In the genomic region with DNA sequence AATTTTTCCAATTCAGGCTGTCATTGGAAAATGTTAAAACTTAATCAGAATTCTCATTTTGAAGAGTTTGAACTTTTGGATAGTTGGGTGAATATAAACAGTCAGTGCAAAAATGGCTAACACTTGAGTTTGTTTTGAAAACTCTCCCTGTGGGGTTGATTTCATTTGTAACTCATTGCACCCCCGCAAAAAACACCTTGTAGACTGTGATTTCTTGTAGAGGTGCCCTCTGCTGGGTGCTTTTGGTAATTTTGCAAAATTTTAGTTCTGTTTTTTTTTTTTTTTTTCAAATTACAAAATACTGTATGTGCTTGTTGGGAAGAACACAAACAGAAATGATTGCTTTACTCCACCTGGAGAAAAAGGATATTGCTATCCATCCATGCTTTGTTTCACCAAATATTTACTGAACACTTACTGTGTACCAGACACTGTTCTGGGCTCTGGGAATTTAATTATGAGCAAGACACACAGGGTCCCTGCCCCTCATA, we compare ENCODE assay signal across 8 cellular contexts. TPM values are rescaled to one million over a fixed set of nuclear protein-coding genes. Genes with fewer than 3 reads are reported as not detected.
DNase-seq lines count a peak whose midpoint lies in the region; ATAC-seq and TF ChIP-seq lines count a peak whose summit lies in the region.

No MANE protein-coding gene starts in this region.

- no peak overlapping the region for H3K27ac ChIP-seq in KMS-11
- H3K27ac ChIP-seq in sigmoid colon = no peak overlapping the region

- intact Hi-C loops in sigmoid colon (cut with DNase I) = loop anchor here (10.0 kb wide), 1 partner anchor 162 kb away; the partner anchor contains the start of gene LSM14A

- H3K27me3 ChIP-seq in KMS-11 (ENCODE audit: insufficient read depth, low read depth) (no peaks in the 10 kb centered on the region), sigmoid colon (no peaks in the 10 kb centered on the region)

- H3K79me2 ChIP-seq in KMS-11 (ENCODE audit: insufficient read depth, low read depth) = no peaks in the 10 kb centered on the region

- no peaks in the 10 kb centered on the region for H4K20me1 ChIP-seq in KMS-11 (ENCODE audit: insufficient read depth)

- H3K4me3 ChIP-seq in KMS-11 (IDR thresholded peaks at IDR 0.05; ENCODE audit: insufficient read depth, low read depth, low read length) (no peak overlapping the region), WI38 (ENCODE audit: low read depth, low read length) (no peak overlapping the region), fibroblast of mammary gland (ENCODE audit: control insufficient read depth, low read depth, low read length) (no peak overlapping the region), sigmoid colon (no peak overlapping the region)

- TF ChIP-seq CTCF in KMS-11 (conservative IDR thresholded peaks at IDR 0.05; ENCODE audit: low read depth, low read length) (peak; percentile 84), WI38 (IDR thresholded peaks at IDR 0.05; ENCODE audit: low read depth, low read length) (peak; percentile 46; the same call in 1 of the 2 replicates), fibroblast of mammary gland (conservative IDR thresholded peaks at IDR 0.05; ENCODE audit: control insufficient read depth, insufficient read depth, low read depth, low read length) (peak; percentile 63), sigmoid colon (IDR thresholded peaks at IDR 0.05) (peak; percentile 7 to 49 (median 38))

- TF ChIP-seq EP300 in sigmoid colon (IDR thresholded peaks at IDR 0.05) = no peak

- peaks cover 6% of the 10 kb centered on the region for H3K4me1 ChIP-seq in KMS-11 (ENCODE audit: low read depth, poor library complexity, severe bottlenecking)
- no peaks in the 10 kb centered on the region for H3K4me1 ChIP-seq in sigmoid colon

- no peak overlapping the region for H2AFZ ChIP-seq in KMS-11 (ENCODE audit: low read depth)

- H3K9me3 ChIP-seq in sigmoid colon = no peaks in the 10 kb centered on the region

- H3K4me2 ChIP-seq in KMS-11 = no peak overlapping the region

- ATAC-seq in GM21423 (IDR thresholded peaks at IDR 0.05; ENCODE audit: unreplicated experiment) = no peak

- TF ChIP-seq POLR2A in sigmoid colon (IDR thresholded peaks at IDR 0.05) = no peak

- WGBS in sigmoid colon, 2 donors = 0 to 10% methylated on average over 1 of the region's 1 CpG

- peaks cover 5% of the 10 kb centered on the region; the same call in 1 of the 2 replicates for H3K36me3 ChIP-seq in KMS-11 (ENCODE audit: insufficient read depth)
- peaks cover 8 to 86% (median 16%) of the 10 kb centered on the region in 4 donors for H3K36me3 ChIP-seq in sigmoid colon

- DNase-seq in NCI-H2081 (lab: John Stamatoyannopoulos, UW) (peak; percentile 12 to 36), NCI-H2081 treated with DMSO at 0.1 percent for 48 hours (lab: John Stamatoyannopoulos, UW) (no peak), fibroblast of mammary gland (ENCODE audit: low read depth) (peak; percentile 48), sigmoid colon (no peak), 8988T (no peak)

- no peak overlapping the region for H3K9ac ChIP-seq in KMS-11

RNA-seq across cellular contexts. Expression of gene GPI, which starts 28.2 kb away (rescaled TPM):
- total RNA-seq in sigmoid colon = 100 to 1,000 TPM; 117 to 209 (median 157) TPM
- polyA plus RNA-seq in sigmoid colon = 100 to 1,000 TPM in 1 of 3 donors, 10 to 100 TPM in 2; 73.9 to 203 (median 89.7) TPM

Comparison
In these comparisons a context has a peak if more than half of its experiments do, and no peak if none do; other contexts are left out.
1. DNase-seq: peak in NCI-H2081 (2 of 2) and fibroblast of mammary gland (single experiment); none in NCI-H2081 treated with DMSO at 0.1 percent for 48 hours (single experiment), sigmoid colon (single experiment) and 8988T (single experiment).
2. Peak in every context shown above with its lines, with median percentiles within 50 percentile points of each other: CTCF ChIP-seq.